18 cellular contexts compared by ENCODE assay signal in the genomic region with DNA sequence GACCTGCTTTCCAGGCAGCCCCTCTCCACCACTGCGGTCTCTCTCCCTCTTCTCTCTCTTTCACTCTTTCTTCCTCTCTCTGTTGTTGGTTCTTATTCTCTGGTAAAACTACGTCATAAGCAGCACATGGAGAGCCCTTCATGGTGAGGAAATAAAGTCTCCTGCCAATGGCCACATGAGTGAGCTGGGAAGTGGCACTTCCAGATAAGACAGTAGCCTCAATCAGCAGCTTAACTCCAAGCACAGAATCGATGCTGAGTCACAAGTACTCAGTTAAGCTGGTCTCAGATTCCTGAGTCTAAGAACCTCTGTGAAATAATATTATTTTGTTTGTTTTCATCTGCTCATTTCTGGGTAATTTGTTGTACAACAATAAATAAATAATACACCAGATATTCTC.
"Had no signal": no experiment of that assay in that cellular context is flagged by ENCODE, and none has a peak within 500 bp of the region (broad histone marks: within the 10 kb centered on the region; RNA-seq: fewer than 3 reads in every experiment).

No MANE protein-coding gene starts in this region.

- H3K27me3 ChIP-seq: MG63 had no signal

- H3K36me3 ChIP-seq: MG63 had no signal

- ATAC-seq: Panc1, PC-3, SK-N-SH treated with all-trans-retinoic acid at 6 μM for 48 hours had no signal

- DNase-seq: KBM-7, MG63, NCI-H1092, NCI-H1105 treated with DMSO at 0.1 percent for 48 hours, NCI-H1417 treated with DMSO at 0.1 percent for 48 hours, NCI-H146, NCI-H1694 treated with DMSO at 0.1 percent for 48 hours, NCI-H1930, NCI-H2081, NCI-H2107, NCI-H2227 treated with DMSO at 0.1 percent for 48 hours, NCI-H526 treated with DMSO at 0.1 percent for 48 hours, NCI-H748 treated with DMSO at 0.1 percent for 48 hours, PC-3, SHP77 had no signal

- H3K4me3 ChIP-seq: MG63 had no signal

- H3K9me3 ChIP-seq: MG63 had no signal

- H3K27ac ChIP-seq: RWPE1 had no signal
